ENCODE assay signal across 24 cellular contexts in the genomic region with DNA sequence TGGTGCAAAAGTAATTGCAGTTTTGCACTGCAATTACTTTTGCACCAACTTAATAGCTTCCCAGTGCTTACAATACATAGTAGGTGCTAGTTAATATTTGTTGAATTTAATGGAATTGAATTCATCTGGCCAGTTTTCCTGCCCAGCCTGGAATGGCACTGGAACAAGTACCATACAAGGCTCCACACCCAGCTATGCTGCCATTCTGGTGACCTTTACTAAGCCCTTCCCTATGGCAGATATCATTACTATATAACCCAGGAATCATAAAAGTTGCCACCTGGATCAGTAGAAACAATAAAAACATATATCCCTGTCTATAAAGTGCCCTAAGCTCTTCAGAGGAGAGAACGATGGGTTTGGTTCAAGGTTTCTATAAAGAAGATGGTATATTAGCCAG. TPM values are rescaled to one million over a fixed set of nuclear protein-coding genes. Genes with fewer than 3 reads are reported as not detected.
"Had no signal": no experiment of that assay in that cellular context is flagged by ENCODE, and none has a peak within 500 bp of the region (broad histone marks: within the 10 kb centered on the region; RNA-seq: fewer than 3 reads in every experiment).

No MANE protein-coding gene starts in this region.

- H3K79me2 ChIP-seq: parathyroid adenoma had no signal

- DNase-seq: cerebellar nuclear complex; effector memory CD8-positive, alpha-beta T cell; erythroblast; esophagus squamous epithelium; foreskin melanocyte; glutamatergic neuron; heart right ventricle; hippocampal formation; left cardiac atrium; left ventricle myocardium superior; lower lobe of right lung; naive thymus-derived CD4-positive, alpha-beta T cell; right lobe of liver; stimulated activated CD4-positive, alpha-beta T cell treated with anti-CD3 and anti-CD28 coated beads, Interleukin-2, amount 100 ng/mL, for 24 hours; stimulated activated CD4-positive, alpha-beta T cell treated with anti-CD3 and anti-CD28 coated beads, Interleukin-4, amount 100 ng/mL, for 24 hours; stimulated activated naive CD8-positive, alpha-beta T cell treated with anti-CD3 and anti-CD28 coated beads, Interleukin-15, Interleukin-2, amounts not matched to agents 100 U/mL and 50 U/mL, for 24 hours; substantia nigra; testis; tibial artery; upper lobe of right lung; uterus had no signal

- H3K9me3 ChIP-seq: esophagus squamous epithelium, heart right ventricle, lower lobe of right lung, right lobe of liver, testis, tibial artery, upper lobe of right lung, uterus had no signal

- H3K4me1 ChIP-seq: heart right ventricle, lower lobe of right lung, neural progenitor cell, parathyroid adenoma, testis, upper lobe of right lung, uterus had no signal

- H3K4me2 ChIP-seq: neural progenitor cell had no signal

- H3K36me3 ChIP-seq: esophagus squamous epithelium, heart right ventricle, lower lobe of right lung, neural progenitor cell, right lobe of liver, tibial artery, upper lobe of right lung, uterus had no signal

- H3K4me3 ChIP-seq: esophagus squamous epithelium, heart right ventricle, lower lobe of right lung, neural progenitor cell, right lobe of liver, testis, tibial artery, upper lobe of right lung, uterus had no signal

- H3K27me3 ChIP-seq: neural progenitor cell, right lobe of liver, testis, tibial artery, upper lobe of right lung, uterus had no signal

- H3K9ac ChIP-seq: neural progenitor cell, parathyroid adenoma had no signal

- H2AFZ ChIP-seq: neural progenitor cell, parathyroid adenoma had no signal

- H3K27ac ChIP-seq: esophagus squamous epithelium, heart right ventricle, lower lobe of right lung, neural progenitor cell, parathyroid adenoma, right lobe of liver, testis, tibial artery, upper lobe of right lung, uterus had no signal

- ATAC-seq: effector memory CD8-positive, alpha-beta T cell; heart right ventricle; left cardiac atrium; left ventricle myocardium superior; naive thymus-derived CD4-positive, alpha-beta T cell; right lobe of liver; stimulated activated memory B cell treated with anti-CD40 and anti-IgM and Interleukin-4, amounts not matched to agents 10 μg/mL and 1 μg/mL and 100 μg/mL, for 72 hours; stimulated activated naive CD8-positive, alpha-beta T cell treated with anti-CD3 and anti-CD28 coated beads, Interleukin-15, Interleukin-2, amounts not matched to agents 100 U/mL and 50 U/mL, for 24 hours had no signal

RNA-seq across cellular contexts. Expression of a gene that starts 22.4 kb away (rescaled TPM):
- polyA plus RNA-seq: naive thymus-derived CD4-positive, alpha-beta T cell had no signal
